Comparison of ENCODE assay signal across 9 cellular contexts in the genomic region with DNA sequence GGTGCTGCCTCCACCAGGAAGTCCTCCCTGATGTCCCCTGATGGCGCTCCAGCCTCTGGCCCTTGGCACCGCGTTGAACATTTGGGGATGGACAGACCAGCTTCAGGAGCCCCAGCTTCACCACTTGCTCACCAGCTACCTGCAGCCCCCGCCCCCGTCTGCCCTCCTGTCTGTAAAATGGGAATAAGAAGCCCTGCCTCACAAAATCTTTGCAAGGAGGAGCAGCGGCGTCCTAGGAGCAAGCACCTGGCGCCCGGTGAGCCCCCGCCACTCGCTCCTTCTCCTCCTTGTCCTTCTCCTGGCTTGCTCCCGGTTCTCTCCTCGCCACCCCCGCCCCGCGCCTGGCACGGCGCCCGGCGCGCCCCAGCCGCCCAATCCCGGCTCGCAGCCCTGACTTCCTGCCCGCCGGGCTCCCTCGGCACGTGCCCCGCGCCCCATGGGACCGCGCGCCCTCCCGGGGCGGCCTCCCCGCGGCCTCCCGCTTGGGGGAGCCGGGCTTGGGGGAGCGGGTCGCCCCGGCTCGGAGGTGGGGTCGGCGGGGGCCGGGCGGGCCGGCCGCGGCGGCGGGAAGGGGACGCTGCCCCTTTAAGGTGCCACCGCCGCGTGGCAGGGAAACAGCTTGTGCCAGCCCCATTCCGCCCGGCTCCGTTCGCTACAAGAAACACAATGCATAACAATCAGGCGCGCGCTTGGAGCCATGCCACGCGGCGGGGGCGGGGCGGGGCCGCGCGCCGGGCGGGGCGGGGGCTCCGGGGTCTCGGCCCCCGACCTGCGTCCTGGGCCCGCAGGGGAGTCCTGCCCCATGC. TPM values are rescaled to one million over a fixed set of nuclear protein-coding genes. Genes with fewer than 3 reads are reported as not detected.
DNase-seq lines count a peak whose midpoint lies in the region; ATAC-seq and TF ChIP-seq lines count a peak whose summit lies in the region.
"Had no signal": no experiment of that assay in that cellular context is flagged by ENCODE, and none has a peak within 500 bp of the region (broad histone marks: within the 10 kb centered on the region; RNA-seq: fewer than 3 reads in every experiment).

No MANE protein-coding gene starts in this region.

- TF ChIP-seq CTCF in heart left ventricle (IDR thresholded peaks at IDR 0.05), result no peak

- ATAC-seq in activated naive CD4-positive, alpha-beta T cell treated with anti-CD3 and anti-CD28 coated beads, Interleukin-2, amount 50 U/mL, for 72 hours, result peak; percentile 35 to 49
- peak in 3 of 4 donors; percentile 39 to 57 (median 51) for ATAC-seq in heart left ventricle
- no peak for ATAC-seq in GM21825 (IDR thresholded peaks at IDR 0.05; ENCODE audit: unreplicated experiment)
- no peak for ATAC-seq in GM19395 (IDR thresholded peaks at IDR 0.05; ENCODE audit: unreplicated experiment)

- H3K27me3 ChIP-seq in heart left ventricle (peaks cover 0 to 33% (median 3%) of the 10 kb centered on the region in 9 donors), rectal smooth muscle tissue (ENCODE audit: control insufficient read depth, insufficient read depth, low read length) (peaks cover 7% of the 10 kb centered on the region)

- no peak for TF ChIP-seq POLR2A in heart left ventricle (IDR thresholded peaks at IDR 0.05)

- H3K9me3 Mint-ChIP-seq in activated naive CD4-positive, alpha-beta T cell treated with anti-CD3 and anti-CD28 coated beads, Interleukin-2, amount 50 U/mL, for 72 hours, result no peaks in the 10 kb centered on the region

- peak overlapping the region; percentile 89 for H3K4me3 ChIP-seq in SK-N-MC
- peak overlapping the region; percentile 21 to 86 (median 57) for H3K4me3 ChIP-seq in heart left ventricle
- peak overlapping the region; percentile 66 for H3K4me3 ChIP-seq in rectal smooth muscle tissue (ENCODE audit: low read length)

- H3K36me3 ChIP-seq in SK-N-MC (ENCODE audit: insufficient read depth, low read length) (no peaks in the 10 kb centered on the region), heart left ventricle (no peaks in the 10 kb centered on the region), rectal smooth muscle tissue (ENCODE audit: control insufficient read depth, insufficient read depth, low read length) (no peaks in the 10 kb centered on the region)

- H3K9me3 ChIP-seq in SK-N-MC (ENCODE audit: low read depth, low read length), result no peaks in the 10 kb centered on the region
- no peaks in the 10 kb centered on the region for H3K9me3 ChIP-seq in heart left ventricle

- H3K36me3 Mint-ChIP-seq in activated naive CD4-positive, alpha-beta T cell treated with anti-CD3 and anti-CD28 coated beads, Interleukin-2, amount 50 U/mL, for 72 hours, result no peaks in the 10 kb centered on the region

- no peak overlapping the region for H3K9ac ChIP-seq in SK-N-MC (ENCODE audit: insufficient read length)
- no peak overlapping the region for H3K9ac ChIP-seq in rectal smooth muscle tissue (ENCODE audit: low read length)

- H3K27ac ChIP-seq in SK-N-MC, result no peak overlapping the region
- H3K27ac ChIP-seq in heart left ventricle, result peak overlapping the region in 8 of 12 donors; percentile 25 to 62 (median 46)
- no peak overlapping the region for H3K27ac ChIP-seq in rectal smooth muscle tissue (ENCODE audit: low read depth, low read length)

- H3K27ac Mint-ChIP-seq in activated naive CD4-positive, alpha-beta T cell treated with anti-CD3 and anti-CD28 coated beads, Interleukin-2, amount 50 U/mL, for 72 hours, result no peak overlapping the region

- peak; percentile 97 for DNase-seq in D341Med (ENCODE audit: low spot score)
- peak; percentile 32 to 45 for DNase-seq in Kasumi-1 (lab: John Stamatoyannopoulos, UW)
- no peak for DNase-seq in SK-N-MC (ENCODE audit: low read depth, low spot score)
- DNase-seq in activated naive CD4-positive, alpha-beta T cell treated with anti-CD3 and anti-CD28 coated beads, Interleukin-2, amount 50 U/mL, for 72 hours (ENCODE audit: low spot score in 2 of 2), result peak; percentile 48 to 66
- peak; percentile 63 to 85 (median 68) for DNase-seq in heart left ventricle

- whole genome bisulfite sequencing in heart left ventricle, 4 donors, result 1 to 2% (median 1%) methylated on average over 28 to 79 of the region's 79 CpGs

- H3K4me1 ChIP-seq in heart left ventricle, result peaks cover 0 to 22% (median 7%) of the 10 kb centered on the region in 12 donors
- H3K4me1 ChIP-seq in rectal smooth muscle tissue (ENCODE audit: control insufficient read depth, insufficient read depth, low read length), result peaks cover 3% of the 10 kb centered on the region

- intact Hi-C loops in heart left ventricle (cut with DNase I), result loop anchor here in 1 of 10 donors (5.0 kb wide), 1 partner anchor 45 kb away; no protein-coding TSS in a partner anchor

RNA-seq across cellular contexts. Expression of gene PPP1R1B, which starts 9.1 kb away (rescaled TPM):
- under 1 TPM in 1 of 2 donors, not detected in 1; 0.16 TPM for total RNA-seq in activated naive CD4-positive, alpha-beta T cell treated with anti-CD3 and anti-CD28 coated beads, Interleukin-2, amount 50 U/mL, for 72 hours
- total RNA-seq in heart left ventricle, result 1 to 10 TPM in 4 of 9 donors, under 1 TPM in 4, not detected in 1; 0.54 to 5.8 (median 0.88) TPM
- 1 to 10 TPM in 1 of 2 donors, under 1 TPM in 1; 0.61 to 2.5 TPM for polyA plus RNA-seq in heart left ventricle
- total RNA-seq: T-helper 1 cell treated with Interleukin-12 subunit alpha and Interleukin-12 subunit beta and Interleukin-4 antibody, amounts not matched to agents 30 ng/mL and 1 ng/mL, for 36 hours had no signal

RNA-seq across cellular contexts. Expression of gene NEUROD2, which starts 9.9 kb away (rescaled TPM):
- not detected for total RNA-seq in activated naive CD4-positive, alpha-beta T cell treated with anti-CD3 and anti-CD28 coated beads, Interleukin-2, amount 50 U/mL, for 72 hours
- total RNA-seq in heart left ventricle, result not detected
- not detected for polyA plus RNA-seq in heart left ventricle
- total RNA-seq: T-helper 1 cell treated with Interleukin-12 subunit alpha and Interleukin-12 subunit beta and Interleukin-4 antibody, amounts not matched to agents 30 ng/mL and 1 ng/mL, for 36 hours had no signal

RNA-seq across cellular contexts. Expression of gene STARD3, which starts 19.3 kb away (rescaled TPM):
- 10 to 100 TPM; 62.7 to 80.6 TPM for total RNA-seq in activated naive CD4-positive, alpha-beta T cell treated with anti-CD3 and anti-CD28 coated beads, Interleukin-2, amount 50 U/mL, for 72 hours
- total RNA-seq in heart left ventricle, result 10 to 100 TPM; 14.1 to 36.5 (median 19.3) TPM
- 10 to 100 TPM; 24.2 to 57.2 TPM for polyA plus RNA-seq in heart left ventricle

RNA-seq across cellular contexts. Expression of gene TCAP, which starts 47.5 kb away (rescaled TPM):
- 1 to 10 TPM; 2.3 to 3.0 TPM for total RNA-seq in activated naive CD4-positive, alpha-beta T cell treated with anti-CD3 and anti-CD28 coated beads, Interleukin-2, amount 50 U/mL, for 72 hours
- 1,000 to 10,000 TPM; 2,428 to 9,343 (median 4,137) TPM for total RNA-seq in heart left ventricle
- polyA plus RNA-seq in heart left ventricle, result 1,000 to 10,000 TPM; 2,028 to 5,784 TPM

RNA-seq across cellular contexts. Expression of gene PNMT, which starts 50.6 kb away (rescaled TPM):
- under 1 TPM in 1 of 2 donors, not detected in 1; 0.64 TPM for total RNA-seq in activated naive CD4-positive, alpha-beta T cell treated with anti-CD3 and anti-CD28 coated beads, Interleukin-2, amount 50 U/mL, for 72 hours
- total RNA-seq in heart left ventricle, result 1 to 10 TPM; 2.4 to 7.9 (median 6.0) TPM
- 10 to 100 TPM; 13.0 to 15.6 TPM for polyA plus RNA-seq in heart left ventricle
- total RNA-seq: T-helper 1 cell treated with Interleukin-12 subunit alpha and Interleukin-12 subunit beta and Interleukin-4 antibody, amounts not matched to agents 30 ng/mL and 1 ng/mL, for 36 hours had no signal

Comparison
In these comparisons a context has a peak if more than half of its experiments do, and no peak if none do; other contexts are left out.
1. H3K27ac ChIP-seq: peak in heart left ventricle (8 of 12); none in SK-N-MC (single experiment) and rectal smooth muscle tissue (single experiment).
2. ATAC-seq: peak in activated naive CD4-positive, alpha-beta T cell treated with anti-CD3 and anti-CD28 coated beads, Interleukin-2, amount 50 U/mL, for 72 hours (2 of 2) and heart left ventricle (3 of 4); none in GM21825 (single experiment) and GM19395 (single experiment).
3. Peak in every context shown above with its lines, with median percentiles within 50 percentile points of each other: H3K4me3 ChIP-seq.